In the genomic region with DNA sequence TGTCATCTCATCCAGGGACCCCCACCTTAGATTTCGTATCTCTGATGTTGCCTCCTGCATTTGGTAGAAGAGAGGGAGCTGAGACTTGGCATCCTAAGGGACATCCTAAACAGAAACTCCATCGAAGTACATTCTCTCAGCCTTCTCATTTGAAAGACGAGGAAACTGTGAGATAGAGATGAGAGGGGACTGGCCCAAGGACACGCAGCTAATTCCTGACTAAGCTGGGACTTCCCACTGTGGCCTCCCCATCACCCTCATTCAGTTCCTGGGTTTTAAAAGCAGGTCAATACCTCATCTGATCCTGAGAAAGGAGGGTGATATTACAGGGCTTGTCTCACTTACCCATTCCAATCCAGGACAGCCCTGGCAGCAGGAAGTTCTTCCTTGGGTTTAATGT, we compare ENCODE assay signal across 27 cellular contexts. TPM values are rescaled to one million over a fixed set of nuclear protein-coding genes. Genes with fewer than 3 reads are reported as not detected.
"Had no signal": no experiment of that assay in that cellular context is flagged by ENCODE, and none has a peak within 500 bp of the region (broad histone marks: within the 10 kb centered on the region; RNA-seq: fewer than 3 reads in every experiment).

No MANE protein-coding gene starts in this region.

- FAIRE-seq: kidney, small intestine had no signal

- H3K4me1 Mint-ChIP-seq: immature natural killer cell, mesothelial cell of epicardium, natural killer cell, neural crest cell had no signal

- DNase-seq: cortex of kidney; dorsolateral prefrontal cortex; effector CD8-positive, alpha-beta T cell; glutamatergic neuron; immature natural killer cell; kidney; left cardiac atrium; left ventricle myocardium inferior; lower lobe of right lung; natural killer cell; posterior cingulate gyrus; sigmoid colon; small intestine; stimulated activated CD4-positive, alpha-beta T cell treated with anti-CD3 and anti-CD28 coated beads, Interleukin-12 subunit alpha, Interleukin-12 subunit beta, amount 100 ng/mL, for 4 hours; stimulated activated naive CD4-positive, alpha-beta T cell treated with Interleukin-2 at 50 U/mL for 16 hours; testis; upper lobe of right lung had no signal

- H3K27ac Mint-ChIP-seq: immature natural killer cell, memory B cell, mesothelial cell of epicardium, natural killer cell had no signal

- H3K27ac ChIP-seq: dorsolateral prefrontal cortex, gastroesophageal sphincter, left ventricle myocardium inferior, lower lobe of right lung, sigmoid colon, testis, tibial nerve, upper lobe of right lung had no signal

- H3K4me3 ChIP-seq: dorsolateral prefrontal cortex, gastroesophageal sphincter, left ventricle myocardium inferior, lower lobe of right lung, sigmoid colon, testis, tibial nerve, upper lobe of right lung had no signal

- H3K36me3 Mint-ChIP-seq: immature natural killer cell, memory B cell, mesothelial cell of epicardium, natural killer cell had no signal

- H3K4me1 ChIP-seq: gastroesophageal sphincter, left ventricle myocardium inferior, lower lobe of right lung, sigmoid colon, testis, tibial nerve, upper lobe of right lung had no signal

- H3K36me3 ChIP-seq: gastroesophageal sphincter, left ventricle myocardium inferior, lower lobe of right lung, sigmoid colon, tibial nerve, upper lobe of right lung had no signal

- H3K9me3 ChIP-seq: gastroesophageal sphincter, left ventricle myocardium inferior, lower lobe of right lung, testis, tibial nerve, upper lobe of right lung had no signal

- H3K4me3 Mint-ChIP-seq: immature natural killer cell, memory B cell, mesothelial cell of epicardium, natural killer cell, neural crest cell had no signal

- H3K9me3 Mint-ChIP-seq: memory B cell, natural killer cell, neural crest cell had no signal

- H3K27me3 ChIP-seq: testis, tibial nerve, upper lobe of right lung had no signal

- ATAC-seq: gastroesophageal sphincter, left cardiac atrium, lower lobe of right lung, upper lobe of right lung had no signal

RNA-seq across cellular contexts. Expression of a gene that starts 0.9 kb away (rescaled TPM):
- total RNA-seq: dorsolateral prefrontal cortex, fibroblast of villous mesenchyme, gastroesophageal sphincter, left cardiac atrium, left ventricle myocardium inferior, mesothelial cell of epicardium, mucosa of gallbladder, myocyte, natural killer cell, neural crest cell, osteocyte, pulmonary artery endothelial cell, sigmoid colon, tibial nerve had no signal
- polyA plus RNA-seq: immature natural killer cell had no signal

RNA-seq across cellular contexts. Expression of a gene that starts 8.4 kb away (rescaled TPM):
- total RNA-seq: dorsolateral prefrontal cortex, fibroblast of villous mesenchyme, gastroesophageal sphincter, left cardiac atrium, left ventricle myocardium inferior, mesothelial cell of epicardium, mucosa of gallbladder, myocyte, natural killer cell, neural crest cell, osteocyte, pulmonary artery endothelial cell, sigmoid colon, testis, tibial nerve had no signal
- polyA plus RNA-seq: immature natural killer cell had no signal

RNA-seq across cellular contexts. Expression of a gene that starts 14.9 kb away (rescaled TPM):
- total RNA-seq: gastroesophageal sphincter, mesothelial cell of epicardium, myocyte, natural killer cell, neural crest cell had no signal

RNA-seq across cellular contexts. Expression of a gene that starts 58.9 kb away (rescaled TPM):
- total RNA-seq: fibroblast of villous mesenchyme, left ventricle myocardium inferior, mesothelial cell of epicardium, mucosa of gallbladder, myocyte, neural crest cell, osteocyte, pulmonary artery endothelial cell, sigmoid colon, tibial nerve had no signal
- polyA plus RNA-seq: immature natural killer cell had no signal
